Comparison of ENCODE assay signal across 21 cellular contexts in genomic region chr16:9363520-9363919, GRCh38.
A peak's percentile ranks its signal among the peaks of the same experiment; 100 is the strongest.
DNase-seq lines count a peak whose midpoint lies in the region; ATAC-seq and TF ChIP-seq lines count a peak whose summit lies in the region.
"Had no signal": no experiment of that assay in that cellular context is flagged by ENCODE, and none has a peak within 500 bp of the region (broad histone marks: within the 10 kb centered on the region; RNA-seq: fewer than 3 reads in every experiment).

No MANE protein-coding gene starts in this region.

- H3K9me3 ChIP-seq in right atrium auricular region: no peaks in the 10 kb centered on the region
- H3K9me3 ChIP-seq: A549; BLaER1 treated with 17β-estradiol and CSF1 and Interleukin-3, amounts not matched to agents 10 nM and 100 nM; Caco-2 had no signal

- H3K27ac Mint-ChIP-seq in osteocyte (ENCODE audit: unreplicated experiment): no peak overlapping the region
- H3K27ac Mint-ChIP-seq: B cell; CD4-positive, alpha-beta T cell; CD8-positive, alpha-beta T cell had no signal

- no peaks in the 10 kb centered on the region for H3K27me3 Mint-ChIP-seq in osteocyte (ENCODE audit: unreplicated experiment)
- H3K27me3 Mint-ChIP-seq: CD4-positive, alpha-beta T cell had no signal

- intact Hi-C loops in left cardiac atrium (cut with DNase I): no loop called here

- H3K36me3 Mint-ChIP-seq in osteocyte (ENCODE audit: unreplicated experiment): no peaks in the 10 kb centered on the region
- H3K36me3 Mint-ChIP-seq: CD8-positive, alpha-beta T cell had no signal

- H3K27ac ChIP-seq in right atrium auricular region: no peak overlapping the region
- H3K27ac ChIP-seq: 22Rv1; A549; BLaER1 treated with 17β-estradiol and CSF1 and Interleukin-3, amounts not matched to agents 10 nM and 100 nM had no signal

- no peak overlapping the region for H3K4me3 Mint-ChIP-seq in osteocyte (ENCODE audit: unreplicated experiment)
- H3K4me3 Mint-ChIP-seq: B cell; CD4-positive, alpha-beta T cell; CD8-positive, alpha-beta T cell had no signal

- DNase-seq in right atrium auricular region (ENCODE audit: low spot score) (peak; percentile 13), left cardiac atrium (no peak), osteocyte (ENCODE audit: extremely low spot score, unreplicated experiment) (peak; percentile 46), ecto neural progenitor cell (ENCODE audit: low spot score) (no peak), GM10248 (ENCODE audit: extremely low spot score) (no peak)
- DNase-seq: AML-193; Caco-2; Calu3; CD4-positive, alpha-beta T cell; CD8-positive, alpha-beta T cell; DMS 273 treated with DMSO at 0.1 percent for 48 hours; DMS153; DMS53; DMS79; DND-41; EL; GDM1 had no signal

- no peak overlapping the region for H3K4me3 ChIP-seq in right atrium auricular region
- H3K4me3 ChIP-seq: A549; BLaER1 treated with 17β-estradiol and CSF1 and Interleukin-3, amounts not matched to agents 10 nM and 100 nM had no signal

- H3K4me1 Mint-ChIP-seq in osteocyte (ENCODE audit: unreplicated experiment): no peaks in the 10 kb centered on the region
- H3K4me1 Mint-ChIP-seq: B cell had no signal

- H3K9me3 Mint-ChIP-seq in osteocyte (ENCODE audit: unreplicated experiment): peaks cover 9% of the 10 kb centered on the region
- H3K9me3 Mint-ChIP-seq: CD8-positive, alpha-beta T cell had no signal

- peaks cover 0 to 15% of the 10 kb centered on the region in 2 donors for H3K4me1 ChIP-seq in right atrium auricular region
- H3K4me1 ChIP-seq: A549, Caco-2 had no signal

- H3K36me3 ChIP-seq in right atrium auricular region: no peaks in the 10 kb centered on the region
- H3K36me3 ChIP-seq: BLaER1 treated with 17β-estradiol and CSF1 and Interleukin-3, amounts not matched to agents 10 nM and 100 nM had no signal

- POLR2A ChIA-PET in GM10248 (lab: Yijun Ruan, JAX): no interaction called here

- ATAC-seq in left cardiac atrium: no peak
- ATAC-seq: A549; CD8-positive, alpha-beta T cell had no signal

- H3K27me3 ChIP-seq in right atrium auricular region: no peaks in the 10 kb centered on the region
- H3K27me3 ChIP-seq: BLaER1 treated with 17β-estradiol and CSF1 and Interleukin-3, amounts not matched to agents 10 nM and 100 nM had no signal

- TF ChIP-seq CTCF in right atrium auricular region (IDR thresholded peaks at IDR 0.05): no peak
- no peak for TF ChIP-seq CTCF in osteocyte (IDR thresholded peaks at IDR 0.05)
- no peak for TF ChIP-seq CTCF in GM10248 (IDR thresholded peaks at IDR 0.05; ENCODE audit: control extremely low read depth, extremely low read depth, low read depth, missing control alignments)

- CTCF ChIA-PET in GM10248 (lab: Yijun Ruan, JAX): no interaction called here

Comparison
In these comparisons a context has a peak if more than half of its experiments do, and no peak if none do; other contexts are left out.
1. DNase-seq: peak in right atrium auricular region (single experiment) and osteocyte (single experiment); none in left cardiac atrium (single experiment), ecto neural progenitor cell (single experiment) and GM10248 (single experiment).